8 cellular contexts compared by ENCODE assay signal in the genomic region with DNA sequence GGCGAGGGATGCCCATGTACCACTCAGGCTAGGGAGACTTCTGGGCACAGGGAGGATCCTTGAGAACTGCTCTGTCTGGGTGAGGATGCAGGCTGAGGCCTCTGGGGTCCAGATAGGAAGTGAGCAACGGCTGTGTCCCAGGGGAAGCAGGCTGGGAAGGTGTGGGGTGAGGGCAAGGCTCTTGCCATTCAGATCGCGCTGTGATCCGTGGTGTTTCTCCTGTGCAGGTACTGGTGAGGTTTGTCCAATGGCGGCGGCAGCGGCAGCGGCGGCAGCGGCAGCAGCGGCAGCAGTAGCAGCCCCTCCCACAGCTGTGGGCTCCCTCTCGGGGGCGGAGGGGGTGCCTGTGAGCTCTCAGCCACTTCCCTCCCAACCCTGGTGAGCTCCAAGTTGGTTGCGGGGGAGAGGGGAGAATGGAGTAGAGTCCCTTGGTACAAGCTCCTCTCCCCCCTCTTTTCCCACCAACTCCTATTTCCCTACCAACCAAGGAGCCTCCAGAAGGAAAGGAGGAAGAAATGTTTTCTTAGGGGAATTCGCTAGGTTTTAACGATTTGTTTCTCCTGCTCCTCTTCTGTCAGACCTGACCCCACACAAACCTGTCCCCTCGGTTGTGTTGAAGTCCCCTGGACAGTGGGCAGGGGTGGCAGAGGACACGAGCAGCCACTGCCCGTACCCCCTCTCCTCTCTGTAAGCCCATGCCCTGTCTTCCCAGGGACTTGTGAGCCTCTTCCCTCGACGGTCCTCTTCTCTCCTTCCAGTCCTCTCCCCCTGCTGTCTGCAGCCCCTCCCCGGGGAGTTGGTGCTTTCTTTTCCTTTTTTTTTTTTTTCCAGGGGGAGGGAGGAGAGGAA. TPM values are rescaled to one million over a fixed set of nuclear protein-coding genes. Genes with fewer than 3 reads are reported as not detected.
DNase-seq lines count a peak whose midpoint lies in the region; TF ChIP-seq lines count a peak whose summit lies in the region.

No MANE protein-coding gene starts in this region.

- no peaks in the 10 kb centered on the region for H3K9me3 ChIP-seq in Caco-2
- no peaks in the 10 kb centered on the region for H3K9me3 ChIP-seq in adrenal gland (replicated peaks in 1 of 3)
- no peaks in the 10 kb centered on the region for H3K9me3 ChIP-seq in mesodermal cell (ENCODE audit: control insufficient read depth, low read length)

- H3K36me3 ChIP-seq in Caco-2 (ENCODE audit: control insufficient read depth, insufficient read depth, low read length) (peaks cover 7% of the 10 kb centered on the region; the same call in 1 of the 2 replicates), adrenal gland (replicated peaks in 1 of 2) (peaks cover 0 to 18% of the 10 kb centered on the region in 2 donors), mesodermal cell (ENCODE audit: control insufficient read depth, insufficient read depth, low read length) (peaks cover 25% of the 10 kb centered on the region)

- BruUV-seq in Caco-2 (replicated peaks; lab: Mats Ljungman, UMichigan): no TSS peak

- H3K27me3 ChIP-seq in Caco-2 (replicated peaks; ENCODE audit: control insufficient read depth, insufficient read depth, low read length): no peaks in the 10 kb centered on the region
- no peaks in the 10 kb centered on the region for H3K27me3 ChIP-seq in adrenal gland

- CTCF ChIA-PET in Caco-2 (lab: Charles Lee): interaction anchor here (0.5 kb wide), 1 partner anchor 135 kb away, joined by 3 read pairs; no protein-coding TSS in a partner anchor

- H3K4me3 ChIP-seq in Caco-2 (ENCODE audit: low read depth, low read length) (peak overlapping the region; percentile 10; the same call in 1 of the 2 replicates), adrenal gland (no peak overlapping the region), mesodermal cell (ENCODE audit: extremely low read depth, insufficient read depth, low read length, poor library complexity, severe bottlenecking) (peak overlapping the region; percentile 16)

- TF ChIP-seq CTCF in Caco-2 (IDR thresholded peaks at IDR 0.05; ENCODE audit: insufficient read depth in 1 of 2, low read depth in 1 of 2, low read length in 1 of 2, severe bottlenecking in 1 of 2, unreplicated experiment in 1 of 2) (no peak), adrenal gland (IDR thresholded peaks at IDR 0.05) (no peak)

- peaks cover 64% of the 10 kb centered on the region for H3K36me3 Mint-ChIP-seq in Caco-2 (ENCODE audit: insufficient read depth, unreplicated experiment)

- peaks cover 33% of the 10 kb centered on the region for H3K4me1 Mint-ChIP-seq in Caco-2 (ENCODE audit: low read depth, unreplicated experiment)

- POLR2A ChIA-PET in Caco-2 (lab: Charles Lee): no interaction called here

- WGBS in adrenal gland, 4 donors: 45 to 56% (median 54%) methylated on average over 13 to 23 of the region's 23 CpGs
- 53 to 58% methylated on average over 7 to 14 of the region's 23 CpGs for WGBS in mesodermal cell (ENCODE audit: insufficient coverage in 2 of 2), 2 experiments

- no peaks in the 10 kb centered on the region for H3K9me3 Mint-ChIP-seq in Caco-2 (ENCODE audit: unreplicated experiment)

- H3K27ac Mint-ChIP-seq in Caco-2 (ENCODE audit: unreplicated experiment): peak overlapping the region; percentile 93

- DNase-seq in Caco-2 (no peak), NCI-H2171 (lab: John Stamatoyannopoulos, UW) (peak; percentile 49), adrenal gland (peak in 6 of 7 donors; percentile 23 to 66 (median 46)), AG08395 (ENCODE audit: low spot score) (no peak), pons (ENCODE audit: low spot score) (no peak), mucosa of gallbladder (ENCODE audit: low spot score) (no peak)
- DNase-seq in NK-92 treated with Interleukin-12 subunit alpha and Interleukin-12 subunit beta, amount 100 ng/mL, for 24 hours (lab: John Stamatoyannopoulos, UW): no peak

- H3K4me1 ChIP-seq in Caco-2 (peaks cover 25% of the 10 kb centered on the region), adrenal gland (replicated peaks in 1 of 2) (peaks cover 34 to 56% of the 10 kb centered on the region in 2 donors), mesodermal cell (ENCODE audit: control insufficient read depth, insufficient read depth, low read length, poor library complexity, severe bottlenecking) (peaks cover 43% of the 10 kb centered on the region)

- H3K27ac ChIP-seq in adrenal gland: peak overlapping the region; percentile 62 to 97 (median 93)
- H3K27ac ChIP-seq in mesodermal cell (ENCODE audit: low read depth, low read length, severe bottlenecking): peak overlapping the region; percentile 92

- peak in 1 of 2 donors; percentile 5 for TF ChIP-seq POLR2A in adrenal gland (IDR thresholded peaks at IDR 0.05)

- H3K27me3 Mint-ChIP-seq in Caco-2 (ENCODE audit: insufficient read depth, unreplicated experiment): no peaks in the 10 kb centered on the region

- intact Hi-C loops in Caco-2 (cut with micrococcal nuclease; ENCODE audit: unreplicated experiment) (loop anchor here (5.0 to 10.0 kb wide), 2 partner anchors 108 to 185 kb away; partner anchors contain the start of genes HIRIP3 and INO80E), adrenal gland (cut with DNase I) (no loop called here)

- peak overlapping the region; percentile 94 for H3K4me3 Mint-ChIP-seq in Caco-2 (ENCODE audit: unreplicated experiment)

RNA-seq across cellular contexts. Expression of gene PRRT2, which starts 1.9 kb away (rescaled TPM):
- total RNA-seq in Caco-2 (2022): 3.6 and 3.9 TPM in 2 replicates
- total RNA-seq in adrenal gland: 1 to 10 TPM in 7 of 8 donors, not detected in 1; 1.4 to 8.8 (median 1.9) TPM
- 10 to 100 TPM in 1 of 3 donors, 1 to 10 TPM in 1, under 1 TPM in 1; 0.97 to 32.0 (median 5.0) TPM for polyA plus RNA-seq in adrenal gland
- polyA plus RNA-seq in mesodermal cell (2013, experiment 1 of 2): 32.8 TPM
- 25.6 TPM for polyA plus RNA-seq in mesodermal cell (2013, experiment 2 of 2)
- total RNA-seq in mucosa of gallbladder: 20.8 TPM

RNA-seq across cellular contexts. Expression of gene MAZ, which starts 3.7 kb away (rescaled TPM):
- total RNA-seq in Caco-2 (2022) (299 and 317 TPM in 2 replicates), adrenal gland (100 to 1,000 TPM in 6 of 8 donors, 10 to 100 TPM in 2; 78.8 to 247 (median 145) TPM), mucosa of gallbladder (192 TPM)
- polyA plus RNA-seq in adrenal gland: 100 to 1,000 TPM; 108 to 304 (median 147) TPM
- polyA plus RNA-seq in mesodermal cell (2013, experiment 1 of 2): 311 TPM
- 290 TPM for polyA plus RNA-seq in mesodermal cell (2013, experiment 2 of 2)

RNA-seq across cellular contexts. Expression of gene PAGR1, which starts 5.9 kb away (rescaled TPM):
- total RNA-seq in Caco-2 (2022): 31.4 and 33.0 TPM in 2 replicates
- total RNA-seq in adrenal gland: 10 to 100 TPM; 17.1 to 47.1 (median 39.8) TPM
- 10 to 100 TPM; 14.2 to 89.1 (median 60.9) TPM for polyA plus RNA-seq in adrenal gland
- polyA plus RNA-seq in mesodermal cell (2013, experiment 1 of 2): 50.1 TPM
- 40.6 TPM for polyA plus RNA-seq in mesodermal cell (2013, experiment 2 of 2)
- 38.9 TPM for total RNA-seq in mucosa of gallbladder

RNA-seq across cellular contexts. Expression of gene MVP, which starts 10.2 kb away (rescaled TPM):
- 62.9 and 72.5 TPM in 2 replicates for total RNA-seq in Caco-2 (2022)
- 100 to 1,000 TPM; 242 to 492 (median 362) TPM for total RNA-seq in adrenal gland
- 100 to 1,000 TPM; 200 to 470 (median 321) TPM for polyA plus RNA-seq in adrenal gland
- 6.5 TPM for polyA plus RNA-seq in mesodermal cell (2013, experiment 1 of 2)
- 6.7 TPM for polyA plus RNA-seq in mesodermal cell (2013, experiment 2 of 2)
- 253 TPM for total RNA-seq in mucosa of gallbladder

RNA-seq across cellular contexts. Expression of gene KIF22, which starts 19.5 kb away (rescaled TPM):
- total RNA-seq in Caco-2 (2022) (134 and 152 TPM in 2 replicates), adrenal gland (10 to 100 TPM in 7 of 8 donors, 1 to 10 TPM in 1; 8.8 to 30.7 (median 16.2) TPM), mucosa of gallbladder (21.6 TPM)
- polyA plus RNA-seq in adrenal gland: 100 to 1,000 TPM in 2 of 3 donors, 1 to 10 TPM in 1; 9.1 to 127 (median 112) TPM
- polyA plus RNA-seq in mesodermal cell (2013, experiment 1 of 2): 88.2 TPM
- polyA plus RNA-seq in mesodermal cell (2013, experiment 2 of 2): 82.6 TPM

Comparison
In these comparisons a context has a peak if more than half of its experiments do, and no peak if none do; other contexts are left out.
1. DNase-seq: peak in NCI-H2171 (single experiment) and adrenal gland (6 of 7); none in Caco-2 (0 of 2), NK-92 treated with Interleukin-12 subunit alpha and Interleukin-12 subunit beta, amount 100 ng/mL, for 24 hours (single experiment), AG08395 (single experiment), pons (single experiment) and mucosa of gallbladder (single experiment).
2. H3K4me3 ChIP-seq: peak in Caco-2 (single experiment) and mesodermal cell (single experiment); none in adrenal gland (0 of 4).